In genomic region chr1:68542586-68542985, GRCh38 we compare ENCODE assay signal across 19 cellular contexts. TPM values are rescaled to one million over a fixed set of nuclear protein-coding genes. Genes with fewer than 3 reads are reported as not detected.
A peak's percentile ranks its signal among the peaks of the same experiment; 100 is the strongest.
DNase-seq lines count a peak whose midpoint lies in the region; ATAC-seq and TF ChIP-seq lines count a peak whose summit lies in the region.
"Had no signal": no experiment of that assay in that cellular context is flagged by ENCODE, and none has a peak within 500 bp of the region (broad histone marks: within the 10 kb centered on the region; RNA-seq: fewer than 3 reads in every experiment).

No MANE protein-coding gene starts in this region.

- no peaks in the 10 kb centered on the region for H3K9me2 ChIP-seq in PC-9 (ENCODE audit: insufficient read depth)

- no peaks in the 10 kb centered on the region for H3K36me3 ChIP-seq in PC-9 (ENCODE audit: low read depth)
- H3K36me3 ChIP-seq: neural progenitor cell had no signal

- H3K4me1 ChIP-seq in PC-9 (replicated peaks; ENCODE audit: insufficient read depth) = no peaks in the 10 kb centered on the region
- H3K4me1 ChIP-seq: neural progenitor cell had no signal

- CTCF ChIA-PET in PC-9 (lab: Charles Lee) = no interaction called here

- no peaks in the 10 kb centered on the region for H3F3A ChIP-seq in PC-9 (ENCODE audit: insufficient read depth, low read depth)

- H3K9me3 ChIP-seq in PC-9 (ENCODE audit: insufficient read depth, low read depth) = no peaks in the 10 kb centered on the region

- H4K20me1 ChIP-seq in PC-9 (ENCODE audit: insufficient read depth) = no peaks in the 10 kb centered on the region

- ATAC-seq in GM19351 (IDR thresholded peaks at IDR 0.05; ENCODE audit: unreplicated experiment) = peak; percentile 47
- ATAC-seq: activated T-helper 17 cell treated with anti-CD3 and anti-CD28 coated beads, Interleukin-2, amount 50 U/mL, for 72 hours; right cardiac atrium had no signal

- DNase-seq in PC-9 (no peak), dermis blood vessel endothelial cell (peak; percentile 46), myocyte (ENCODE audit: low read depth) (peak; percentile 6), posterior vena cava (ENCODE audit: low spot score) (no peak), T-helper 1 cell (no peak), hepatic stellate cell (ENCODE audit: low spot score) (no peak), NCI-H1417 (lab: John Stamatoyannopoulos, UW) (no peak)
- DNase-seq: activated B cell treated with CpG ODN at 0.5 μM for 24 hours; amniotic stem cell; GDM1; H7; NCI-H1092 treated with DMSO at 0.1 percent for 48 hours; NCI-H2171 treated with DMSO at 0.1 percent for 48 hours; right cardiac atrium; stimulated activated CD4-positive, alpha-beta T cell treated with anti-CD3 and anti-CD28 coated beads, Interleukin-4, amount 100 ng/mL, for 1 hour; substantia nigra had no signal

- no peak for TF ChIP-seq CTCF in PC-9 (conservative IDR thresholded peaks at IDR 0.05)

- H3K27ac ChIP-seq in PC-9 = no peak overlapping the region
- H3K27ac ChIP-seq: neural progenitor cell had no signal

- 0 out of 2 replicates have a peak overlapping the region, but pooled peaks have one; percentile 30 for H2AFZ ChIP-seq in PC-9
- H2AFZ ChIP-seq: neural progenitor cell had no signal

- POLR2A ChIA-PET in PC-9 (lab: Charles Lee; ENCODE audit: unreplicated experiment) = no interaction called here

- H3K4me2 ChIP-seq in PC-9 = no peak overlapping the region
- H3K4me2 ChIP-seq: neural progenitor cell had no signal

- no peaks in the 10 kb centered on the region for H3K27me3 ChIP-seq in PC-9 (ENCODE audit: insufficient read depth, low read depth)
- H3K27me3 ChIP-seq: neural progenitor cell had no signal

- intact Hi-C loops in PC-9 (cut with micrococcal nuclease; ENCODE audit: unreplicated experiment) = no loop called here
- intact Hi-C loops in posterior vena cava (cut with DNase I) = no loop called here

- no TSS peak for BruUV-seq in PC-9 (replicated peaks; lab: Mats Ljungman, UMichigan)

- no peak overlapping the region for H3K4me3 ChIP-seq in PC-9
- H3K4me3 ChIP-seq: neural progenitor cell had no signal

- no peaks in the 10 kb centered on the region for H3K79me2 ChIP-seq in PC-9 (ENCODE audit: low read depth)

RNA-seq across cellular contexts. Expression of gene DEPDC1, which starts 45.7 kb away (rescaled TPM):
- total RNA-seq in PC-9 (2021) = 49.0 and 74.0 TPM in 2 replicates
- 12.6 and 39.3 TPM in 2 replicates for total RNA-seq in dermis blood vessel endothelial cell
- 1.0 and 1.6 TPM in 2 replicates for total RNA-seq in myocyte
- 0.32 TPM for polyA plus RNA-seq in myocyte (2012)
- under 1 TPM; 0.10 to 0.19 TPM for total RNA-seq in posterior vena cava

Comparison
In these comparisons a context has a peak if more than half of its experiments do, and no peak if none do; other contexts are left out.
1. DNase-seq: peak in dermis blood vessel endothelial cell (single experiment) and myocyte (single experiment); none in PC-9 (0 of 2), posterior vena cava (single experiment), T-helper 1 cell (0 of 5), hepatic stellate cell (single experiment) and NCI-H1417 (0 of 3).